Comparison of ENCODE assay signal across 1 cellular context in genomic region chr19:18021121-18021755, GRCh38.
TF ChIP-seq lines count a peak whose summit lies in the region.

No MANE protein-coding gene starts in this region.

TF ChIP-seq in liver, 16 proteins besides CTCF, POLR2A, EP300 and RAD21 (continued from another document):
- TF ChIP-seq EGR1 (IDR thresholded peaks at IDR 0.05; ENCODE audit: low read depth in 2 of 2) (no peak), RXRA (IDR thresholded peaks at IDR 0.05) (no peak)
